ENCODE assay signal across 14 cellular contexts in genomic region chr3:195179782-195180489, GRCh38.
DNase-seq lines count a peak whose midpoint lies in the region; ATAC-seq, FAIRE-seq and TF ChIP-seq lines count a peak whose summit lies in the region.
"Had no signal": no experiment of that assay in that cellular context is flagged by ENCODE, and none has a peak within 500 bp of the region (broad histone marks: within the 10 kb centered on the region; RNA-seq: fewer than 3 reads in every experiment).

No MANE protein-coding gene starts in this region.

- DNase-seq in cardiac muscle cell (ENCODE audit: low read depth in 1 of 2, low spot score in 1 of 2) (no peak), Right ventricle myocardium inferior (ENCODE audit: missing footprints) (no peak), glutamatergic neuron (no peak), nephron progenitor cell (no peak), D721Med (ENCODE audit: insufficient read length, low spot score) (no peak), OCI-M1 (lab: John Stamatoyannopoulos, UW) (no peak)
- no peak for DNase-seq in CD8-positive, alpha-beta T cell
- DNase-seq in activated CD8-positive, alpha-beta memory T cell treated with anti-CD3 and anti-CD28 coated beads, Interleukin-2, amount 50 U/mL, for 48 hours: no peak
- DNase-seq: activated naive CD4-positive, alpha-beta T cell; naive thymus-derived CD4-positive, alpha-beta T cell; NCI-H1436 treated with DMSO at 0.1 percent for 48 hours; NCI-H524; small intestine had no signal

- FAIRE-seq in D721Med (lab: Jason Lieb, UNC): no peak
- FAIRE-seq: small intestine had no signal

- peak overlapping the region; percentile 57 for H3K27ac ChIP-seq in cardiac muscle cell
- H3K27ac ChIP-seq in CD8-positive, alpha-beta T cell (ENCODE audit: low read depth, low read length): no peak overlapping the region
- H3K27ac ChIP-seq: RWPE1 had no signal

- no peaks in the 10 kb centered on the region for H3K9me3 ChIP-seq in cardiac muscle cell (ENCODE audit: low read depth)
- H3K9me3 ChIP-seq in CD8-positive, alpha-beta T cell (ENCODE audit: low read length): no peaks in the 10 kb centered on the region

- CTCF ChIA-PET in CD8-positive, alpha-beta T cell (lab: Charles Lee): interaction anchor here (0.7 kb wide), 1 partner anchor 245 kb away, joined by 3 read pairs; no protein-coding TSS in a partner anchor

- intact Hi-C loops in Right ventricle myocardium inferior (cut with DNase I): loop anchor here (2.0 kb wide), 1 partner anchor 27 kb away; no protein-coding TSS in a partner anchor
- intact Hi-C loops in CD8-positive, alpha-beta T cell (cut with DNase I, micrococcal nuclease): no loop called here

- H3K4me3 Mint-ChIP-seq in glutamatergic neuron (ENCODE audit: unreplicated experiment): no peak overlapping the region
- peak overlapping the region; percentile 9 for H3K4me3 Mint-ChIP-seq in nephron progenitor cell
- no peak overlapping the region for H3K4me3 Mint-ChIP-seq in CD8-positive, alpha-beta T cell
- H3K4me3 Mint-ChIP-seq: naive thymus-derived CD4-positive, alpha-beta T cell had no signal

- no peaks in the 10 kb centered on the region for H3K27me3 ChIP-seq in cardiac muscle cell
- no peaks in the 10 kb centered on the region for H3K27me3 ChIP-seq in CD8-positive, alpha-beta T cell (ENCODE audit: insufficient read depth, low read length)

- H3K27me3 Mint-ChIP-seq in glutamatergic neuron (ENCODE audit: unreplicated experiment): peaks cover 3% of the 10 kb centered on the region
- H3K27me3 Mint-ChIP-seq in nephron progenitor cell (ENCODE audit: low read depth, poor library complexity): peaks cover 11% of the 10 kb centered on the region
- no peaks in the 10 kb centered on the region for H3K27me3 Mint-ChIP-seq in CD8-positive, alpha-beta T cell (ENCODE audit: low read depth)
- H3K27me3 Mint-ChIP-seq: naive thymus-derived CD4-positive, alpha-beta T cell had no signal

- H3K4me1 ChIP-seq in cardiac muscle cell (ENCODE audit: low read depth): peaks cover 6% of the 10 kb centered on the region
- peaks cover 3% of the 10 kb centered on the region for H3K4me1 ChIP-seq in CD8-positive, alpha-beta T cell (ENCODE audit: insufficient read depth, low read length)

- no peak overlapping the region for H3K4me3 ChIP-seq in cardiac muscle cell
- no peak overlapping the region for H3K4me3 ChIP-seq in CD8-positive, alpha-beta T cell (ENCODE audit: low read depth, low read length)

- H3K4me1 Mint-ChIP-seq in glutamatergic neuron (ENCODE audit: low read depth, unreplicated experiment) (peaks cover 52% of the 10 kb centered on the region), nephron progenitor cell (peaks cover 82% of the 10 kb centered on the region)
- H3K4me1 Mint-ChIP-seq in CD8-positive, alpha-beta T cell (ENCODE audit: low read depth): peaks cover 26% of the 10 kb centered on the region

- H3K36me3 Mint-ChIP-seq in glutamatergic neuron (ENCODE audit: unreplicated experiment) (peaks cover 5% of the 10 kb centered on the region), nephron progenitor cell (ENCODE audit: low read depth) (peaks cover 36% of the 10 kb centered on the region)
- peaks cover 24% of the 10 kb centered on the region for H3K36me3 Mint-ChIP-seq in CD8-positive, alpha-beta T cell

- H3K36me3 ChIP-seq in cardiac muscle cell: no peaks in the 10 kb centered on the region
- no peaks in the 10 kb centered on the region for H3K36me3 ChIP-seq in CD8-positive, alpha-beta T cell (ENCODE audit: insufficient read depth, low read length)

- H3K9me3 Mint-ChIP-seq in glutamatergic neuron (ENCODE audit: unreplicated experiment) (peaks cover 1% of the 10 kb centered on the region), nephron progenitor cell (no peaks in the 10 kb centered on the region)
- H3K9me3 Mint-ChIP-seq in CD8-positive, alpha-beta T cell: no peaks in the 10 kb centered on the region
- H3K9me3 Mint-ChIP-seq: naive thymus-derived CD4-positive, alpha-beta T cell had no signal

- POLR2A ChIA-PET in CD8-positive, alpha-beta T cell (lab: Charles Lee): no interaction called here

- TF ChIP-seq CTCF in cardiac muscle cell (IDR thresholded peaks at IDR 0.05; ENCODE audit: low read depth, low read length) (no peak), glutamatergic neuron (IDR thresholded peaks at IDR 0.05; ENCODE audit: partially characterized antibody, unreplicated experiment) (no peak), nephron progenitor cell (IDR thresholded peaks at IDR 0.05) (no peak), D721Med (IDR thresholded peaks at IDR 0.05; ENCODE audit: insufficient read depth, missing control alignments) (no peak)
- TF ChIP-seq CTCF in CD8-positive, alpha-beta T cell (IDR thresholded peaks at IDR 0.05): no peak

- H3K27ac Mint-ChIP-seq in glutamatergic neuron (ENCODE audit: unreplicated experiment): peak overlapping the region; percentile 46
- peak overlapping the region; percentile 97 for H3K27ac Mint-ChIP-seq in nephron progenitor cell
- no peak overlapping the region for H3K27ac Mint-ChIP-seq in CD8-positive, alpha-beta T cell
- H3K27ac Mint-ChIP-seq: naive thymus-derived CD4-positive, alpha-beta T cell had no signal

- no peak for ATAC-seq in Right ventricle myocardium inferior
- ATAC-seq in CD8-positive, alpha-beta T cell: no peak
- ATAC-seq: naive thymus-derived CD4-positive, alpha-beta T cell had no signal
